In genomic region chr19:17557461-17557860, GRCh38 we compare ENCODE assay signal across 15 cellular contexts. TPM values are rescaled to one million over a fixed set of nuclear protein-coding genes. Genes with fewer than 3 reads are reported as not detected.
DNase-seq lines count a peak whose midpoint lies in the region; ATAC-seq, FAIRE-seq and TF ChIP-seq lines count a peak whose summit lies in the region.
"Had no signal": no experiment of that assay in that cellular context is flagged by ENCODE, and none has a peak within 500 bp of the region (broad histone marks: within the 10 kb centered on the region; RNA-seq: fewer than 3 reads in every experiment).

No MANE protein-coding gene starts in this region.

- H3K4me2 ChIP-seq in GM12878 (ENCODE audit: control insufficient read depth, insufficient read depth) (no peak overlapping the region), neuronal stem cell (ENCODE audit: insufficient read depth, low read length, poor library complexity, severe bottlenecking) (no peak overlapping the region)

- no peak overlapping the region for H2AFZ ChIP-seq in GM12878 (ENCODE audit: control insufficient read depth, low read depth, low read length)
- no peak overlapping the region for H2AFZ ChIP-seq in neuronal stem cell (ENCODE audit: low read length)

- peaks cover 6 to 7% of the 10 kb centered on the region in 2 experiments; a peak in 3 of 4 replicates for H3K36me3 ChIP-seq in GM12878 (ENCODE audit: control insufficient read depth in 2 of 2, insufficient read depth in 2 of 2, low read length in 1 of 2)
- peaks cover 15 to 48% of the 10 kb centered on the region in 2 donors for H3K36me3 ChIP-seq in neuronal stem cell (replicated peaks in 1 of 2; ENCODE audit: control insufficient read depth in 2 of 2, insufficient read depth in 2 of 2, low read length in 2 of 2)

- no peak overlapping the region for H3K23ac ChIP-seq in neuronal stem cell (ENCODE audit: low read depth, low read length, poor library complexity)

- in situ Hi-C loops in GM12878 (cut with MboI), result no loop called here

- CTCF ChIA-PET in GM12878 (lab: Yijun Ruan, JAX), result interaction anchor here (0.6 to 3.5 kb wide), 8 partner anchors 10 to 397 kb away, joined by 3 to 21 read pairs (median 5); partner anchors contain the start of gene PGLS

- no peak for TF ChIP-seq CTCF in GM12878 (IDR thresholded peaks at IDR 0.05 in 2 of 3, conservative IDR thresholded peaks at IDR 0.05 in 1 of 3; ENCODE audit: control insufficient read depth in 2 of 3, extremely low read depth in 1 of 3, insufficient read depth in 1 of 3, low read depth in 3 of 3, low read length in 3 of 3)

- no peak for DNase-seq in activated T-cell treated with anti-CD3 and anti-CD28 coated beads, Interleukin-2, amount 50 U/mL, for 4 hours
- DNase-seq in activated T-cell treated with anti-CD3 and anti-CD28 coated beads, Interleukin-2, amount 50 U/mL, for 48 hours, result no peak
- DNase-seq in NOMO-1 treated with DMSO at 0.1 percent for 48 hours (lab: John Stamatoyannopoulos, UW; ENCODE audit: unreplicated experiment) (peak; percentile 60), GM12878 (ENCODE audit: low read depth, low spot score) (no peak), neuronal stem cell (ENCODE audit: low spot score) (no peak), frontal cortex (ENCODE audit: low spot score in 2 of 2) (no peak)
- DNase-seq: ACHN, endodermal cell, NCI-H1436 treated with DMSO at 0.1 percent for 48 hours had no signal

- H3K79me2 ChIP-seq in GM12878 (ENCODE audit: control insufficient read depth, insufficient read depth, low read length), result peaks cover 16% of the 10 kb centered on the region

- H3K18ac ChIP-seq in neuronal stem cell (ENCODE audit: low read length), result no peak overlapping the region

- no peaks in the 10 kb centered on the region for H3K9me3 ChIP-seq in GM12878 (replicated peaks; ENCODE audit: control insufficient read depth, insufficient read depth, low read length)
- H3K9me3 ChIP-seq in neuronal stem cell (replicated peaks in 1 of 2; ENCODE audit: control insufficient read depth in 2 of 2, insufficient read depth in 1 of 2, low read depth in 1 of 2, low read length in 2 of 2), result peaks cover 0 to 2% of the 10 kb centered on the region in 2 donors
- H3K9me3 ChIP-seq: HAP-1 had no signal

- no peak for ATAC-seq in activated T-cell treated with anti-CD3 and anti-CD28 coated beads, Interleukin-2, amount 50 U/mL, for 4 hours
- no peak for ATAC-seq in GM12878
- no peak for ATAC-seq in GM18858 (IDR thresholded peaks at IDR 0.05; ENCODE audit: unreplicated experiment)
- no peak for ATAC-seq in HG03521 (IDR thresholded peaks at IDR 0.05; ENCODE audit: unreplicated experiment)
- ATAC-seq: heart left ventricle, SK-N-SH treated with all-trans-retinoic acid at 6 μM for 48 hours had no signal

- FAIRE-seq in GM12878 (lab: Jason Lieb, UNC), result no peak
- FAIRE-seq in frontal cortex (lab: Jason Lieb, UNC), result no peak
- FAIRE-seq: HTR-8/SVneo had no signal

- no peak overlapping the region for H3K14ac ChIP-seq in neuronal stem cell (ENCODE audit: low read length)

- no TSS peak for BruUV-seq in GM12878 (replicated peaks; lab: Mats Ljungman, UMichigan)

- no peak overlapping the region for H2BK15ac ChIP-seq in neuronal stem cell (ENCODE audit: low read length)

- SMC1A ChIA-PET in GM12878 (lab: Charles Lee; ENCODE audit: uncharacterized antibody, unreplicated experiment), result interaction anchor here (0.6 to 1.8 kb wide), 4 partner anchors 16 to 541 kb away, joined by 3 to 6 read pairs (median 4); no protein-coding TSS in a partner anchor

- POLR2A ChIA-PET in GM12878 (lab: Charles Lee), result interaction anchor here (1.2 to 2.0 kb wide), 2 partner anchors 34 to 46 kb away, joined by 4 to 5 read pairs; partner anchors contain the start of gene PGLS

- no peak for TF ChIP-seq EP300 in GM12878 (IDR thresholded peaks at IDR 0.05; ENCODE audit: borderline replicate concordance in 1 of 2, control insufficient read depth in 1 of 2, low read depth in 2 of 2, low read length in 2 of 2)

- intact Hi-C loops in GM12878 (cut with micrococcal nuclease; ENCODE audit: unreplicated experiment), result loop anchor here (5.0 kb wide), 1 partner anchor 45 kb away; the partner anchor contains the start of gene PGLS

- no peak overlapping the region for H2AK5ac ChIP-seq in neuronal stem cell (ENCODE audit: low read depth, low read length)

- no peak overlapping the region for H2BK120ac ChIP-seq in neuronal stem cell (ENCODE audit: low read depth, low read length)

- H4K20me1 ChIP-seq in GM12878 (ENCODE audit: control insufficient read depth, insufficient read depth), result no peaks in the 10 kb centered on the region

- no peak for TF ChIP-seq RAD21 in GM12878 (IDR thresholded peaks at IDR 0.05; ENCODE audit: insufficient read depth, low read depth, low read length)

- peak overlapping the region; percentile 39 for H2BK5ac ChIP-seq in neuronal stem cell (ENCODE audit: low read length)

- RAD21 ChIA-PET in GM12878 (lab: Charles Lee; ENCODE audit: unreplicated experiment), result interaction anchor here (0.8 kb wide), 1 partner anchor 116 kb away, joined by 3 read pairs; no protein-coding TSS in a partner anchor

- peaks cover 14% of the 10 kb centered on the region for H3K36me3 Mint-ChIP-seq in activated T-cell treated with anti-CD3 and anti-CD28 coated beads, Interleukin-2, amount 50 U/mL, for 4 hours (ENCODE audit: insufficient read depth)

- H3K4ac ChIP-seq in neuronal stem cell (ENCODE audit: low read length), result no peak overlapping the region

- H3K27me3 ChIP-seq in GM12878 (replicated peaks in 1 of 2; ENCODE audit: control insufficient read depth in 2 of 2, insufficient read depth in 2 of 2, low read length in 1 of 2) (no peaks in the 10 kb centered on the region), neuronal stem cell (ENCODE audit: control insufficient read depth in 3 of 3, insufficient read depth in 3 of 3, low read depth in 1 of 3, low read length in 3 of 3) (no peaks in the 10 kb centered on the region)
- H3K27me3 ChIP-seq: heart left ventricle had no signal

- H3K4me1 ChIP-seq in GM12878 (ENCODE audit: control insufficient read depth, insufficient read depth, low read length), result 0 out of 2 replicates have a peak, but pooled peaks cover 4% of the 10 kb centered on the region
- peaks cover 8 to 15% of the 10 kb centered on the region in 2 donors for H3K4me1 ChIP-seq in neuronal stem cell (ENCODE audit: control insufficient read depth in 2 of 2, insufficient read depth in 1 of 2, low read depth in 1 of 2, low read length in 2 of 2)

- 93% methylated on average over 9 of the region's 9 CpGs for WGBS in GM12878 (ENCODE audit: insufficient coverage, insufficient replicate concordance, low lambda C conversion rate, missing lambda C conversion rate)
- WGBS in neuronal stem cell (ENCODE audit: extremely low coverage in 2 of 2, insufficient read length in 2 of 2, insufficient replicate concordance in 1 of 2), 2 donors, result no CpG with 5 or more reads among the region's 9 CpGs

- H3K79me1 ChIP-seq in neuronal stem cell (ENCODE audit: low read depth, low read length), result peaks cover 7% of the 10 kb centered on the region

- no peak overlapping the region for H2BK12ac ChIP-seq in neuronal stem cell (ENCODE audit: low read length)

- H3K9ac ChIP-seq in GM12878 (ENCODE audit: control insufficient read depth, insufficient read depth, low read length), result no peak overlapping the region
- no peak overlapping the region for H3K9ac ChIP-seq in neuronal stem cell (ENCODE audit: low read depth, low read length, poor library complexity)

- H3K27ac ChIP-seq in GM12878 (ENCODE audit: control insufficient read depth, insufficient read depth) (no peak overlapping the region), neuronal stem cell (replicated peaks; ENCODE audit: low read length) (no peak overlapping the region)

- no peak overlapping the region for H4K91ac ChIP-seq in neuronal stem cell (ENCODE audit: low read depth, low read length, poor library complexity)

- no peaks in the 10 kb centered on the region for H3K9me3 Mint-ChIP-seq in activated T-cell treated with anti-CD3 and anti-CD28 coated beads, Interleukin-2, amount 50 U/mL, for 4 hours
- H3K9me3 Mint-ChIP-seq: endodermal cell had no signal

- no peak for TF ChIP-seq POLR2A in GM12878 (IDR thresholded peaks at IDR 0.05; ENCODE audit: low read depth, low read length)

- peak overlapping the region; percentile 82 for H3K4me3 Mint-ChIP-seq in activated T-cell treated with anti-CD3 and anti-CD28 coated beads, Interleukin-2, amount 50 U/mL, for 4 hours

- H3K4me3 ChIP-seq in GM12878 (0 out of 2 replicates have a peak overlapping the region, but pooled peaks have one; percentile 88), neuronal stem cell (ENCODE audit: low read length in 2 of 2) (no peak overlapping the region)

- no peak overlapping the region for H4K8ac ChIP-seq in neuronal stem cell (ENCODE audit: low read depth, low read length)

- H3K27me3 Mint-ChIP-seq in activated T-cell treated with anti-CD3 and anti-CD28 coated beads, Interleukin-2, amount 50 U/mL, for 4 hours (ENCODE audit: low read depth), result no peaks in the 10 kb centered on the region

- peaks cover 12% of the 10 kb centered on the region for H3K4me1 Mint-ChIP-seq in activated T-cell treated with anti-CD3 and anti-CD28 coated beads, Interleukin-2, amount 50 U/mL, for 4 hours (ENCODE audit: low read depth)
- H3K4me1 Mint-ChIP-seq: endodermal cell had no signal

RNA-seq across cellular contexts. Expression of gene COLGALT1, which starts 2.0 kb away (rescaled TPM):
- 100 to 1,000 TPM; 121 to 148 (median 139) TPM for total RNA-seq in activated T-cell treated with anti-CD3 and anti-CD28 coated beads, Interleukin-2, amount 50 U/mL, for 4 hours
- total RNA-seq in GM12878 (2013; cell fraction: nucleolus; rRNA removed), result 46.9 and 53.4 TPM in 2 replicates
- total RNA-seq in GM12878 (2014; rRNA removed) (24.4 and 30.4 TPM in 2 replicates), GM12878 (2014; rRNA removed; fragmentation: Illumina TruSeq; extraction: Trizol) (16.4 and 17.0 TPM in 2 replicates), GM12878 (2021) (40.5 and 44.7 TPM in 2 replicates), frontal cortex (17.1 TPM)
- polyA plus RNA-seq in GM12878 (2011; ENCODE audit: low read depth), result 14.5 TPM
- polyA plus RNA-seq in GM12878 (2011; rRNA removed) (40.4 and 78.8 TPM in 2 replicates), GM12878 (2014; fragmentation: Illumina TruSeq; extraction: Trizol) (31.4 and 35.7 TPM in 2 replicates), GM12878 (2014; fragmentation: Nextera tagmentation; extraction: Ambion mirVana) (1 to 10 TPM; 1.2 to 3.5 TPM), GM12878 (2014; rRNA removed) (41.8 and 44.3 TPM in 2 replicates), GM12878 (2016; fragmentation: Nextera tagmentation; extraction: Ambion mirVana) (10 to 100 TPM; 22.3 to 29.2 TPM)
- 61.6 and 90.8 TPM in 2 replicates for polyA plus RNA-seq in GM12878 (2011; cell fraction: cytosol; rRNA removed)
- polyA plus RNA-seq in GM12878 (2011; cell fraction: nucleus; rRNA removed), result 168 and 200 TPM in 2 replicates
- 23.4 and 37.5 TPM in 2 replicates for polyA plus RNA-seq in GM12878 (2012)
- 54.4 and 74.8 TPM in 2 replicates for polyA minus RNA-seq in GM12878 (2011; rRNA and poly(A)+ RNA removed)
- 23.5 and 29.9 TPM in 2 replicates for polyA minus RNA-seq in GM12878 (2011; cell fraction: cytosol; rRNA and poly(A)+ RNA removed)
- polyA minus RNA-seq in GM12878 (2011; cell fraction: nucleus; rRNA and poly(A)+ RNA removed), result 17.7 and 32.1 TPM in 2 replicates
- 51.5 TPM for polyA plus RNA-seq in neuronal stem cell (2013, experiment 1 of 2)
- 51.9 TPM for polyA plus RNA-seq in neuronal stem cell (2013, experiment 2 of 2)

RNA-seq across cellular contexts. Expression of gene PGLS, which starts 46.0 kb away (rescaled TPM):
- 10 to 100 TPM; 59.4 to 61.6 (median 60.9) TPM for total RNA-seq in activated T-cell treated with anti-CD3 and anti-CD28 coated beads, Interleukin-2, amount 50 U/mL, for 4 hours
- 26.8 and 30.3 TPM in 2 replicates for total RNA-seq in GM12878 (2013; cell fraction: nucleolus; rRNA removed)
- total RNA-seq in GM12878 (2014; rRNA removed), result 74.9 and 89.3 TPM in 2 replicates
- total RNA-seq in GM12878 (2014; rRNA removed; fragmentation: Illumina TruSeq; extraction: Trizol), result 37.4 and 41.5 TPM in 2 replicates
- 132 TPM in 2 replicates for total RNA-seq in GM12878 (2021)
- polyA plus RNA-seq in GM12878 (2011; ENCODE audit: low read depth), result 26.0 TPM
- polyA plus RNA-seq in GM12878 (2011; rRNA removed), result 14.9 and 32.6 TPM in 2 replicates
- polyA plus RNA-seq in GM12878 (2011; cell fraction: cytosol; rRNA removed), result 54.2 and 80.4 TPM in 2 replicates
- 63.6 and 66.2 TPM in 2 replicates for polyA plus RNA-seq in GM12878 (2011; cell fraction: nucleus; rRNA removed)
- polyA plus RNA-seq in GM12878 (2012), result 74.7 and 91.6 TPM in 2 replicates
- polyA plus RNA-seq in GM12878 (2014; fragmentation: Illumina TruSeq; extraction: Trizol), result 18.2 and 44.1 TPM in 2 replicates
- polyA plus RNA-seq in GM12878 (2014; fragmentation: Nextera tagmentation; extraction: Ambion mirVana), result 1 to 10 TPM; 1.4 to 8.6 TPM
- polyA plus RNA-seq in GM12878 (2014; rRNA removed), result 136 and 139 TPM in 2 replicates
- 100 to 1,000 TPM; 101 to 114 TPM for polyA plus RNA-seq in GM12878 (2016; fragmentation: Nextera tagmentation; extraction: Ambion mirVana)
- polyA minus RNA-seq in GM12878 (2011; rRNA and poly(A)+ RNA removed), result 25.2 and 56.2 TPM in 2 replicates
- 20.8 and 36.4 TPM in 2 replicates for polyA minus RNA-seq in GM12878 (2011; cell fraction: cytosol; rRNA and poly(A)+ RNA removed)
- 18.1 and 28.7 TPM in 2 replicates for polyA minus RNA-seq in GM12878 (2011; cell fraction: nucleus; rRNA and poly(A)+ RNA removed)
- 109 TPM for polyA plus RNA-seq in neuronal stem cell (2013, experiment 1 of 2)
- polyA plus RNA-seq in neuronal stem cell (2013, experiment 2 of 2), result 106 TPM
- 38.3 TPM for total RNA-seq in frontal cortex
